Comparison of ENCODE assay signal across 10 cellular contexts in genomic region chr6:147347179-147347881, GRCh38.
"Had no signal": no experiment of that assay in that cellular context is flagged by ENCODE, and none has a peak within 500 bp of the region (broad histone marks: within the 10 kb centered on the region; RNA-seq: fewer than 3 reads in every experiment).

No MANE protein-coding gene starts in this region.

- ATAC-seq: GM23338, HCT116, HepG2 had no signal

- FAIRE-seq: H1, H54, HepG2 had no signal

- H3K4me3 Mint-ChIP-seq: GM23338, HFFc6, IgD-negative memory B cell had no signal

- H3K4me3 ChIP-seq: GM23338, HAP-1 had no signal

- H3K9me3 ChIP-seq: HAP-1 had no signal

- H3K4me1 ChIP-seq: HAP-1 had no signal

- H3K27ac Mint-ChIP-seq: GM23338, HFFc6, IgD-negative memory B cell had no signal

- H3K27me3 Mint-ChIP-seq: IgD-negative memory B cell had no signal

- H2AFZ ChIP-seq: GM23338 had no signal

- DNase-seq: HFFc6, KG1 had no signal

- H3K9me3 Mint-ChIP-seq: GM23338, HFFc6, IgD-negative memory B cell had no signal

- H3K27ac ChIP-seq: HL-60 had no signal

- H3K4me2 ChIP-seq: GM23338 had no signal

- H3K36me3 ChIP-seq: HAP-1 had no signal

- H3K4me1 Mint-ChIP-seq: GM23338, IgD-negative memory B cell had no signal
